11 cellular contexts compared by ENCODE assay signal in genomic region chr18:76380791-76381405, GRCh38.
DNase-seq lines count a peak whose midpoint lies in the region; ATAC-seq and TF ChIP-seq lines count a peak whose summit lies in the region.
"Had no signal": no experiment of that assay in that cellular context is flagged by ENCODE, and none has a peak within 500 bp of the region (broad histone marks: within the 10 kb centered on the region; RNA-seq: fewer than 3 reads in every experiment).

No MANE protein-coding gene starts in this region.

- no peaks in the 10 kb centered on the region for H3K4me1 ChIP-seq in OCI-LY1 (ENCODE audit: insufficient read depth, low read length, severe bottlenecking)

- H3K36me3 Mint-ChIP-seq in progenitor cell of endocrine pancreas (ENCODE audit: insufficient read depth), result peaks cover 16% of the 10 kb centered on the region

- no peaks in the 10 kb centered on the region for H3K27me3 ChIP-seq in OCI-LY1 (ENCODE audit: insufficient read depth, low read length)

- no peak overlapping the region for H3K4me2 ChIP-seq in OCI-LY1 (ENCODE audit: low read length)

- TF ChIP-seq CTCF in OCI-LY1 (IDR thresholded peaks at IDR 0.05; ENCODE audit: low read length) (peak; percentile 22; the same call in 1 of the 2 replicates), epithelial cell of proximal tubule (conservative IDR thresholded peaks at IDR 0.05; ENCODE audit: low read depth, low read length) (peak; percentile 57), progenitor cell of endocrine pancreas (IDR thresholded peaks at IDR 0.05; ENCODE audit: unreplicated experiment) (peak; percentile 63)

- H3F3A ChIP-seq in OCI-LY1 (ENCODE audit: insufficient read depth, low read length), result no peaks in the 10 kb centered on the region

- no peak overlapping the region for H3K4me3 Mint-ChIP-seq in progenitor cell of endocrine pancreas (ENCODE audit: low read depth)

- DNase-seq in DMS 273 (lab: John Stamatoyannopoulos, UW; ENCODE audit: unreplicated experiment), result peak; percentile 38
- DNase-seq in DMS 273 treated with DMSO at 0.1 percent for 48 hours (lab: John Stamatoyannopoulos, UW), result no peak
- DNase-seq in epithelial cell of proximal tubule (ENCODE audit: low read depth), result no peak
- DNase-seq in progenitor cell of endocrine pancreas (ENCODE audit: low spot score, unreplicated experiment), result no peak
- no peak for DNase-seq in glomerular visceral epithelial cell (ENCODE audit: extremely low spot score)
- no peak for DNase-seq in SW 1271 (lab: John Stamatoyannopoulos, UW)
- DNase-seq: amygdala, KBM-7 had no signal

- no peak for ATAC-seq in HG02938 (IDR thresholded peaks at IDR 0.05; ENCODE audit: unreplicated experiment)
- ATAC-seq: SK-N-SH treated with all-trans-retinoic acid at 6 μM for 48 hours had no signal

- no peaks in the 10 kb centered on the region for H3K79me2 ChIP-seq in OCI-LY1 (ENCODE audit: insufficient read depth, low read length)

- no peak overlapping the region for H2AFZ ChIP-seq in OCI-LY1 (ENCODE audit: low read length)

- H4K20me1 ChIP-seq in OCI-LY1 (ENCODE audit: insufficient read depth, low read length), result no peaks in the 10 kb centered on the region

- H3K4me3 ChIP-seq in OCI-LY1 (ENCODE audit: low read depth, low read length, poor library complexity, severe bottlenecking) (no peak overlapping the region), epithelial cell of proximal tubule (ENCODE audit: low read depth, low read length) (no peak overlapping the region)

- H3K9ac ChIP-seq in OCI-LY1 (ENCODE audit: low read length), result no peak overlapping the region

- no peaks in the 10 kb centered on the region for H3K27me3 Mint-ChIP-seq in progenitor cell of endocrine pancreas

- no peak overlapping the region for H3K27ac ChIP-seq in OCI-LY1 (ENCODE audit: low read depth, low read length, poor library complexity, severe bottlenecking)

- H3K4me1 Mint-ChIP-seq in progenitor cell of endocrine pancreas (ENCODE audit: low read depth), result no peaks in the 10 kb centered on the region

- peaks cover 9% of the 10 kb centered on the region for H3K36me3 ChIP-seq in OCI-LY1 (ENCODE audit: insufficient read depth, low read length)

- no peaks in the 10 kb centered on the region for H3K9me3 Mint-ChIP-seq in progenitor cell of endocrine pancreas (ENCODE audit: low read depth)

- H3K27ac Mint-ChIP-seq in progenitor cell of endocrine pancreas, result peak overlapping the region; percentile 11

- no peaks in the 10 kb centered on the region for H3K9me3 ChIP-seq in OCI-LY1 (ENCODE audit: low read length)

- no peaks in the 10 kb centered on the region for H3K9me2 ChIP-seq in OCI-LY1 (ENCODE audit: low read depth, low read length)
